Comparison of ENCODE assay signal across 8 cellular contexts in genomic region chr5:694042-694431, GRCh38. TPM values are rescaled to one million over a fixed set of nuclear protein-coding genes. Genes with fewer than 3 reads are reported as not detected.
DNase-seq lines count a peak whose midpoint lies in the region; ATAC-seq and TF ChIP-seq lines count a peak whose summit lies in the region.
"Not testable (repeated sequence)": the region's sequence is repeated elsewhere in the genome, so short reads cannot be mapped to it uniquely, and the experiment has no call there.

No MANE protein-coding gene starts in this region.

- not testable (repeated sequence) for TF ChIP-seq RAD21 in SK-N-SH (IDR thresholded peaks at IDR 0.05; ENCODE audit: low read length)

- not testable (repeated sequence) for H3K79me2 ChIP-seq in SK-N-SH (ENCODE audit: insufficient read depth)

- H3K9me2 ChIP-seq in SK-N-SH, result not testable (repeated sequence)

- H2AFZ ChIP-seq in SK-N-SH (ENCODE audit: low read depth), result not testable (repeated sequence)

- H3F3A ChIP-seq in SK-N-SH (replicated peaks; ENCODE audit: insufficient read depth), result not testable (repeated sequence)

- not testable (repeated sequence) for TF ChIP-seq POLR2A in gastroesophageal sphincter (IDR thresholded peaks at IDR 0.05); upper lobe of left lung (IDR thresholded peaks at IDR 0.05)

- H3K27ac Mint-ChIP-seq in activated naive CD8-positive, alpha-beta T cell, result not testable (repeated sequence)

- POLR2A ChIA-PET in SK-N-SH (lab: Yijun Ruan, JAX), result not testable (repeated sequence)

- TF ChIP-seq CTCF in SK-N-SH (IDR thresholded peaks at IDR 0.05); gastroesophageal sphincter (IDR thresholded peaks at IDR 0.05); psoas muscle (IDR thresholded peaks at IDR 0.05); upper lobe of left lung (IDR thresholded peaks at IDR 0.05): not testable (repeated sequence)

- ATAC-seq in HG03175 (IDR thresholded peaks at IDR 0.05; ENCODE audit: unreplicated experiment) (peak; percentile 8), psoas muscle (peak in 2 of 4 donors; percentile 27 to 31), upper lobe of left lung (ENCODE audit: low FRiP score in 2 of 2) (peak; percentile 1 to 21)
- not testable (repeated sequence) for ATAC-seq in gastroesophageal sphincter

- TF ChIP-seq EP300 in SK-N-SH (IDR thresholded peaks at IDR 0.05; ENCODE audit: borderline replicate concordance in 1 of 2, low read depth in 1 of 2, low read length in 1 of 2); gastroesophageal sphincter (IDR thresholded peaks at IDR 0.05); upper lobe of left lung (IDR thresholded peaks at IDR 0.05): not testable (repeated sequence)

- DNase-seq in DMS53 treated with DMSO at 0.1 percent for 48 hours (lab: John Stamatoyannopoulos, UW; ENCODE audit: unreplicated experiment) (peak; percentile 14), SK-N-SH (peak; percentile 22), left kidney (ENCODE audit: low read depth, low spot score) (peak; percentile 17), psoas muscle (peak in 1 of 2 donors; percentile 52), upper lobe of left lung (peak in 1 of 2 donors; percentile 67)

- H3K27ac ChIP-seq in SK-N-SH (ENCODE audit: low read depth in 2 of 2, low read length in 1 of 2), result not testable (repeated sequence)
- peak overlapping the region in 3 of 4 donors; percentile 89 to 90 (median 89) for H3K27ac ChIP-seq in gastroesophageal sphincter
- peak overlapping the region; percentile 74 for H3K27ac ChIP-seq in psoas muscle
- H3K27ac ChIP-seq in upper lobe of left lung, result peak overlapping the region in 1 of 4 donors; percentile 64

- not testable (repeated sequence) for H3K9me3 ChIP-seq in SK-N-SH, psoas muscle, upper lobe of left lung
- peaks cover 0 to 16% (median 0%) of the 10 kb centered on the region in 3 donors for H3K9me3 ChIP-seq in gastroesophageal sphincter

- CTCF ChIA-PET in SK-N-SH (lab: Yijun Ruan, JAX), result not testable (repeated sequence)

- not testable (repeated sequence) for H3K4me1 Mint-ChIP-seq in activated naive CD8-positive, alpha-beta T cell (ENCODE audit: low read depth)

- intact Hi-C loops in psoas muscle (cut with DNase I), result not testable (repeated sequence)

- peak overlapping the region; percentile 63 for H3K4me3 Mint-ChIP-seq in activated naive CD8-positive, alpha-beta T cell

- WGBS in SK-N-SH (ENCODE audit: low lambda C conversion rate), result 12% methylated on average over 9 of the region's 22 CpGs
- no CpG with 5 or more reads among the region's 22 CpGs for WGBS in gastroesophageal sphincter (ENCODE audit: low coverage in 1 of 2), 2 donors
- 1 to 3% (median 3%) methylated on average over 7 to 14 of the region's 22 CpGs for WGBS in psoas muscle, 3 donors
- WGBS in upper lobe of left lung, 2 donors, result no CpG with 5 or more reads among the region's 22 CpGs

- H3K27me3 Mint-ChIP-seq in activated naive CD8-positive, alpha-beta T cell, result not testable (repeated sequence)

- not testable (repeated sequence) for H3K4me1 ChIP-seq in SK-N-SH (ENCODE audit: control insufficient read depth in 1 of 2, insufficient read depth in 2 of 2, low read depth in 1 of 2, low read length in 1 of 2); gastroesophageal sphincter; psoas muscle
- H3K4me1 ChIP-seq in upper lobe of left lung, result peaks cover 0 to 17% (median 4%) of the 10 kb centered on the region in 4 donors

- not testable (repeated sequence) for H4K20me1 ChIP-seq in SK-N-SH (ENCODE audit: insufficient read depth)

- H3K36me3 ChIP-seq in SK-N-SH (replicated peaks in 1 of 2; ENCODE audit: control insufficient read depth in 1 of 2, insufficient read depth in 2 of 2, low read length in 1 of 2); gastroesophageal sphincter; psoas muscle (ENCODE audit: insufficient read depth in 1 of 2, low read depth in 1 of 2); upper lobe of left lung: not testable (repeated sequence)

- H3K9me3 Mint-ChIP-seq in activated naive CD8-positive, alpha-beta T cell (ENCODE audit: low read depth), result not testable (repeated sequence)

- H3K27me3 ChIP-seq in SK-N-SH (ENCODE audit: insufficient read depth); gastroesophageal sphincter; psoas muscle (ENCODE audit: insufficient read depth in 3 of 3, low read length in 2 of 3); upper lobe of left lung: not testable (repeated sequence)

- H3K36me3 Mint-ChIP-seq in activated naive CD8-positive, alpha-beta T cell, result not testable (repeated sequence)

- H3K4me3 ChIP-seq in SK-N-SH (ENCODE audit: low read depth in 2 of 2, low read length in 1 of 2) (peak overlapping the region in 1 of 2 experiments; percentile 44; a peak in 1 of 4 replicates), gastroesophageal sphincter (peak overlapping the region; percentile 69 to 85), psoas muscle (peak overlapping the region; percentile 71), upper lobe of left lung (peak overlapping the region; percentile 53 to 68 (median 54))

- not testable (repeated sequence) for H3K4me2 ChIP-seq in SK-N-SH

- not testable (repeated sequence) for H3K9ac ChIP-seq in SK-N-SH

RNA-seq across cellular contexts. Expression of gene TPPP, which starts 0.9 kb away (rescaled TPM):
- polyA plus RNA-seq in SK-N-SH (2012; rRNA removed) (0.05 and 0.10 TPM in 2 replicates), psoas muscle (1 to 10 TPM; 1.8 to 3.3 (median 2.0) TPM)
- polyA plus RNA-seq in SK-N-SH (2012; cell fraction: cytosol; rRNA removed), result 0.04 and 0.05 TPM in 2 replicates
- 0.11 and 0.33 TPM in 2 replicates for polyA plus RNA-seq in SK-N-SH (2012; cell fraction: nucleus; rRNA removed)
- total RNA-seq in gastroesophageal sphincter (10 to 100 TPM; 13.3 to 42.8 (median 32.0) TPM), psoas muscle (10 to 100 TPM in 1 of 4 donors, 1 to 10 TPM in 3; 3.1 to 11.0 (median 5.3) TPM), upper lobe of left lung (10 to 100 TPM; 14.3 to 42.7 (median 19.1) TPM)
